ENCODE assay signal across 8 cellular contexts in the genomic region with DNA sequence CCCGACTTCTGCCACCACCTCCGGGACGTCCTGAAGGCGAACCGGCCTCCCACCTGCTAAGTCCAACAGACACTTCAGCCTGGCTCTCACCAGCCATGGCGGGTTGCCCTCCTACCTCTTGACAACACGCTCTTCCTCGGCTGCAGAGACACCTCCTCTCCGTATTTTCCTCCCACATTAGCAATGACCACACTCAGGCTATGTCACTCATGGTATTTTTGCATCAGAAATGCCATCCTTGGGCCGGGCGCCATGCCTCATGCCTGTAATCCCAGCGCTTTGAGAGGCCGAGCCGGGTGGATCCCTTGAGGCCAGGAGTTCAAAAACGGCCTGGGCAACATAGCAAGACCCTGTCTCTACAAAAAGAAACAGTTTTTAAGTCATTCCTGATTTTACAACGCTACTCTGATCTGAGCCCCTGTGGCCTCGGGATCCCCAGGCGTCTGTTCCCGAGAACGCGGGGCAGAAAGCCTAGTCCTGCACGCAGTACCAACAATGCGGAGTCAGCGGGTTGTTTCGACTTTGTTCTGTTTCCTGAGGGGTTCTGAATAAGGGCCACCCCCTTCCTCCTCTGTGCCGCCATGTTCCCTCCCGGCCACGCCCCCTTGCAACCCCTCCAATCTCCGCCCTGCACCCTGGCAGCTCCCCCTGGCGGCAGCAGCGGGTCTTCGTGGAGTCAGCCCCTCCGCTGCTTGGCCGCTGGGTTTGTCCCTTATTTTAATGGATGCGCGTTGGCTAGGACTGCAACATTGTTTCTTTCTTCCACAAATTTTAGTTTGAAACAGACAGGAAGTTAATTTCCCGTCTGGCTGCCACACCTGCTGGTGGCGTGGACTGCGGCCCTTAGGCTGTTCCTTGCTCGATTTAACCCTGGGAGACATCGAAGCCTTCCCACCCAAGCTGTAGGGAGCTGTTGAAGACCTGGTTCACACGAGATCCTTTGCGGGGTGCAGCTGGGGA. TPM values are rescaled to one million over a fixed set of nuclear protein-coding genes. Genes with fewer than 3 reads are reported as not detected.
DNase-seq lines count a peak whose midpoint lies in the region; ATAC-seq and TF ChIP-seq lines count a peak whose summit lies in the region.

No MANE protein-coding gene starts in this region.

- H3K4me2 ChIP-seq in osteoblast (ENCODE audit: insufficient read depth, low read length), result peak overlapping the region; percentile 74

- H2AFZ ChIP-seq in osteoblast (ENCODE audit: low read length), result peak overlapping the region; percentile 80

- no peaks in the 10 kb centered on the region for H3K79me2 ChIP-seq in osteoblast (ENCODE audit: insufficient read depth, low read length)

- H3K27ac ChIP-seq in Peyer's patch (peak overlapping the region in 3 of 4 donors; percentile 53 to 71 (median 54)), osteoblast (ENCODE audit: low read depth, low read length) (no peak overlapping the region), suprapubic skin (no peak overlapping the region)

- H3K27me3 ChIP-seq in Peyer's patch (no peaks in the 10 kb centered on the region), osteoblast (ENCODE audit: insufficient read depth, low read length) (no peaks in the 10 kb centered on the region), suprapubic skin (no peaks in the 10 kb centered on the region)

- peak; percentile 71 for TF ChIP-seq CTCF in GM13976 (IDR thresholded peaks at IDR 0.05; ENCODE audit: borderline replicate concordance, control extremely low read depth, extremely low read depth, insufficient read depth, missing control alignments)
- peak; percentile 68 to 96 (median 84) for TF ChIP-seq CTCF in Peyer's patch (IDR thresholded peaks at IDR 0.05)
- TF ChIP-seq CTCF in fibroblast of villous mesenchyme (IDR thresholded peaks at IDR 0.05; ENCODE audit: insufficient read depth, low read depth, low read length), result peak; percentile 96
- peak; percentile 73 for TF ChIP-seq CTCF in osteoblast (IDR thresholded peaks at IDR 0.05; ENCODE audit: extremely low read depth, low read depth, low read length)
- TF ChIP-seq CTCF in suprapubic skin (IDR thresholded peaks at IDR 0.05), result peak; percentile 88 to 92

- 20% methylated on average over 43 of the region's 43 CpGs for WGBS in suprapubic skin

- H3K4me1 ChIP-seq in Peyer's patch (peaks cover 0 to 3% (median 0%) of the 10 kb centered on the region in 4 donors), osteoblast (ENCODE audit: insufficient read depth, low read length) (no peaks in the 10 kb centered on the region), suprapubic skin (peaks cover 22% of the 10 kb centered on the region)

- H3K9me3 ChIP-seq in Peyer's patch (no peaks in the 10 kb centered on the region), osteoblast (ENCODE audit: low read depth, low read length) (no peaks in the 10 kb centered on the region), suprapubic skin (no peaks in the 10 kb centered on the region)

- DNase-seq in GM13976 (ENCODE audit: low spot score), result peak; percentile 89
- peak; percentile 87 to 96 (median 95) for DNase-seq in Peyer's patch
- DNase-seq in activated T-helper 1 cell treated with anti-CD3 and anti-CD28 coated beads, Interleukin-2, amount 50 U/mL, for 16 hours (ENCODE audit: low read depth in 1 of 2, low spot score in 1 of 2), result peak; percentile 27 to 91
- peak; percentile 81 for DNase-seq in fibroblast of villous mesenchyme (ENCODE audit: low read depth)
- peak; percentile 95 for DNase-seq in osteoblast (ENCODE audit: insufficient read length, low spot score, missing footprints)
- peak; percentile 93 to 95 for DNase-seq in suprapubic skin (ENCODE audit: low spot score in 2 of 2)
- DNase-seq in NCI-H226, result no peak

- no peaks in the 10 kb centered on the region for H4K20me1 ChIP-seq in osteoblast (ENCODE audit: insufficient read depth, low read length)

- peak; percentile 75 for ATAC-seq in HG03039 (IDR thresholded peaks at IDR 0.05; ENCODE audit: unreplicated experiment)

- TF ChIP-seq POLR2A in Peyer's patch (IDR thresholded peaks at IDR 0.05), result no peak
- TF ChIP-seq POLR2A in suprapubic skin (IDR thresholded peaks at IDR 0.05), result no peak

- H3K36me3 ChIP-seq in Peyer's patch (no peaks in the 10 kb centered on the region), osteoblast (ENCODE audit: insufficient read depth, low read length) (peaks cover 4% of the 10 kb centered on the region), suprapubic skin (peaks cover 4% of the 10 kb centered on the region)

- TF ChIP-seq EP300 in suprapubic skin (IDR thresholded peaks at IDR 0.05), result no peak

- in situ Hi-C loops in GM13976 (cut with MboI; ENCODE audit: low sequenced_read_pairs, unreplicated experiment), result loop anchor here (10.0 kb wide), 1 partner anchor 175 kb away; no protein-coding TSS in a partner anchor

- peak overlapping the region; percentile 41 to 55 (median 48) for H3K4me3 ChIP-seq in Peyer's patch
- peak overlapping the region; percentile 76 for H3K4me3 ChIP-seq in fibroblast of villous mesenchyme (ENCODE audit: low read depth, low read length)
- H3K4me3 ChIP-seq in osteoblast (ENCODE audit: insufficient read depth, low read length), result peak overlapping the region; percentile 71
- H3K4me3 ChIP-seq in suprapubic skin, result peak overlapping the region; percentile 50

RNA-seq across cellular contexts. Expression of gene ZFAND2A, which starts 9.7 kb away (rescaled TPM):
- total RNA-seq in Peyer's patch (10 to 100 TPM; 16.0 to 30.5 (median 24.8) TPM), fibroblast of villous mesenchyme (11.7 and 17.4 TPM in 2 replicates), osteoblast (11.8 and 13.0 TPM in 2 replicates), suprapubic skin (10 to 100 TPM; 17.8 to 27.0 (median 22.3) TPM)

Comparison
In these comparisons a context has a peak if more than half of its experiments do, and no peak if none do; other contexts are left out.
1. H3K27ac ChIP-seq: peak in Peyer's patch (3 of 4); none in osteoblast (single experiment) and suprapubic skin (single experiment).
2. Peak in every context shown above with its lines, with median percentiles within 50 percentile points of each other: CTCF ChIP-seq and H3K4me3 ChIP-seq.